ENCODE assay signal across 8 cellular contexts in genomic region chr2:35104306-35104705, GRCh38.
"Had no signal": no experiment of that assay in that cellular context is flagged by ENCODE, and none has a peak within 500 bp of the region (broad histone marks: within the 10 kb centered on the region; RNA-seq: fewer than 3 reads in every experiment).

No MANE protein-coding gene starts in this region.

- H3K27ac ChIP-seq: GM23248, KMS-11 had no signal

- H3K4me2 ChIP-seq: KMS-11 had no signal

- H3K4me3 Mint-ChIP-seq: H9 had no signal

- H3K9ac ChIP-seq: GM23248, KMS-11 had no signal

- DNase-seq: GM23248, H9, HCEC 1CT, KBM-7 had no signal

- H3K27ac Mint-ChIP-seq: H9 had no signal

- FAIRE-seq: H1, H54, HTR-8/SVneo had no signal

- H2AFZ ChIP-seq: GM23248 had no signal

- H3K4me3 ChIP-seq: GM23248 had no signal
